ENCODE assay signal across 7 cellular contexts in genomic region chr9:73107489-73108069, GRCh38. TPM values are rescaled to one million over a fixed set of nuclear protein-coding genes. Genes with fewer than 3 reads are reported as not detected.
DNase-seq lines count a peak whose midpoint lies in the region; ATAC-seq and TF ChIP-seq lines count a peak whose summit lies in the region.
"Not testable (repeated sequence)": the region's sequence is repeated elsewhere in the genome, so short reads cannot be mapped to it uniquely, and the experiment has no call there.

No MANE protein-coding gene starts in this region.

- peak; percentile 49 for DNase-seq in NCI-H1105 treated with DMSO at 0.1 percent for 48 hours (lab: John Stamatoyannopoulos, UW)
- DNase-seq in T-helper 9 cell, result peak; percentile 50
- peak; percentile 49 for DNase-seq in amniotic epithelial cell (ENCODE audit: low read depth)
- not testable (repeated sequence) for DNase-seq in left ventricle myocardium superior; retinal pigment epithelial cell (ENCODE audit: low read depth)

- ATAC-seq in GM18499 (IDR thresholded peaks at IDR 0.05; ENCODE audit: insufficient read depth, unreplicated experiment) (peak; percentile 85), HG02763 (IDR thresholded peaks at IDR 0.05; ENCODE audit: unreplicated experiment) (peak; percentile 82), left ventricle myocardium superior (peak; percentile 57)

- not testable (repeated sequence) for H3K4me3 ChIP-seq in retinal pigment epithelial cell (ENCODE audit: low read length)

- intact Hi-C loops in left ventricle myocardium superior (cut with micrococcal nuclease), result loop anchor here (5.0 kb wide), 1 partner anchor 75 kb away; no protein-coding TSS in a partner anchor

- peak; percentile 76 for TF ChIP-seq CTCF in retinal pigment epithelial cell (conservative IDR thresholded peaks at IDR 0.05; ENCODE audit: low read depth, low read length)

RNA-seq across cellular contexts. Expression of gene ANXA1, which starts 44.1 kb away (rescaled TPM):
- total RNA-seq in left ventricle myocardium superior, result 52.1 TPM
